Comparison of ENCODE assay signal across 1 cellular context in the genomic region with DNA sequence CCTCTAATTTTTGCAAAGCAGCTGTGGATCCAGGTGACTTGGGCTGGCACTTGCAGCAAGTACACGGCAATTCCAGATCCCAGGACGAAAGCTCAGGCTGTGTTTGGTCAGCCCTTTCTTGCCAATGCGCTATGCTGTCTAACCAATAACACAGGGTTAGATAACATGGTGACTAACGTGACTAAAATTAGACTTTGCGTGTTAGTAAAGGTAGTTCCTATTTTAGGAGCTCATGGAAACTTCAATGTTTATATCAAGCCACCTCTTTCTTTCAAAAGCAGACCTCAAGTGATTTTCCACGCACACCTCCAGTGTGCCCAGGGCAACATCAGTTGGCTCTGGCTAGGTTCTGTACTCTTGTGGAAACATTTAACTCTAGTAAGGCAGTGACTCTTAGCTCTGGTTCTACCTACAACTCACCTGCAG.
TF ChIP-seq lines count a peak whose summit lies in the region.

No MANE protein-coding gene starts in this region.

TF ChIP-seq in K562, 482 proteins besides CTCF, POLR2A, EP300 and RAD21 (continued from another document):
- TF ChIP-seq, protein P1, sequence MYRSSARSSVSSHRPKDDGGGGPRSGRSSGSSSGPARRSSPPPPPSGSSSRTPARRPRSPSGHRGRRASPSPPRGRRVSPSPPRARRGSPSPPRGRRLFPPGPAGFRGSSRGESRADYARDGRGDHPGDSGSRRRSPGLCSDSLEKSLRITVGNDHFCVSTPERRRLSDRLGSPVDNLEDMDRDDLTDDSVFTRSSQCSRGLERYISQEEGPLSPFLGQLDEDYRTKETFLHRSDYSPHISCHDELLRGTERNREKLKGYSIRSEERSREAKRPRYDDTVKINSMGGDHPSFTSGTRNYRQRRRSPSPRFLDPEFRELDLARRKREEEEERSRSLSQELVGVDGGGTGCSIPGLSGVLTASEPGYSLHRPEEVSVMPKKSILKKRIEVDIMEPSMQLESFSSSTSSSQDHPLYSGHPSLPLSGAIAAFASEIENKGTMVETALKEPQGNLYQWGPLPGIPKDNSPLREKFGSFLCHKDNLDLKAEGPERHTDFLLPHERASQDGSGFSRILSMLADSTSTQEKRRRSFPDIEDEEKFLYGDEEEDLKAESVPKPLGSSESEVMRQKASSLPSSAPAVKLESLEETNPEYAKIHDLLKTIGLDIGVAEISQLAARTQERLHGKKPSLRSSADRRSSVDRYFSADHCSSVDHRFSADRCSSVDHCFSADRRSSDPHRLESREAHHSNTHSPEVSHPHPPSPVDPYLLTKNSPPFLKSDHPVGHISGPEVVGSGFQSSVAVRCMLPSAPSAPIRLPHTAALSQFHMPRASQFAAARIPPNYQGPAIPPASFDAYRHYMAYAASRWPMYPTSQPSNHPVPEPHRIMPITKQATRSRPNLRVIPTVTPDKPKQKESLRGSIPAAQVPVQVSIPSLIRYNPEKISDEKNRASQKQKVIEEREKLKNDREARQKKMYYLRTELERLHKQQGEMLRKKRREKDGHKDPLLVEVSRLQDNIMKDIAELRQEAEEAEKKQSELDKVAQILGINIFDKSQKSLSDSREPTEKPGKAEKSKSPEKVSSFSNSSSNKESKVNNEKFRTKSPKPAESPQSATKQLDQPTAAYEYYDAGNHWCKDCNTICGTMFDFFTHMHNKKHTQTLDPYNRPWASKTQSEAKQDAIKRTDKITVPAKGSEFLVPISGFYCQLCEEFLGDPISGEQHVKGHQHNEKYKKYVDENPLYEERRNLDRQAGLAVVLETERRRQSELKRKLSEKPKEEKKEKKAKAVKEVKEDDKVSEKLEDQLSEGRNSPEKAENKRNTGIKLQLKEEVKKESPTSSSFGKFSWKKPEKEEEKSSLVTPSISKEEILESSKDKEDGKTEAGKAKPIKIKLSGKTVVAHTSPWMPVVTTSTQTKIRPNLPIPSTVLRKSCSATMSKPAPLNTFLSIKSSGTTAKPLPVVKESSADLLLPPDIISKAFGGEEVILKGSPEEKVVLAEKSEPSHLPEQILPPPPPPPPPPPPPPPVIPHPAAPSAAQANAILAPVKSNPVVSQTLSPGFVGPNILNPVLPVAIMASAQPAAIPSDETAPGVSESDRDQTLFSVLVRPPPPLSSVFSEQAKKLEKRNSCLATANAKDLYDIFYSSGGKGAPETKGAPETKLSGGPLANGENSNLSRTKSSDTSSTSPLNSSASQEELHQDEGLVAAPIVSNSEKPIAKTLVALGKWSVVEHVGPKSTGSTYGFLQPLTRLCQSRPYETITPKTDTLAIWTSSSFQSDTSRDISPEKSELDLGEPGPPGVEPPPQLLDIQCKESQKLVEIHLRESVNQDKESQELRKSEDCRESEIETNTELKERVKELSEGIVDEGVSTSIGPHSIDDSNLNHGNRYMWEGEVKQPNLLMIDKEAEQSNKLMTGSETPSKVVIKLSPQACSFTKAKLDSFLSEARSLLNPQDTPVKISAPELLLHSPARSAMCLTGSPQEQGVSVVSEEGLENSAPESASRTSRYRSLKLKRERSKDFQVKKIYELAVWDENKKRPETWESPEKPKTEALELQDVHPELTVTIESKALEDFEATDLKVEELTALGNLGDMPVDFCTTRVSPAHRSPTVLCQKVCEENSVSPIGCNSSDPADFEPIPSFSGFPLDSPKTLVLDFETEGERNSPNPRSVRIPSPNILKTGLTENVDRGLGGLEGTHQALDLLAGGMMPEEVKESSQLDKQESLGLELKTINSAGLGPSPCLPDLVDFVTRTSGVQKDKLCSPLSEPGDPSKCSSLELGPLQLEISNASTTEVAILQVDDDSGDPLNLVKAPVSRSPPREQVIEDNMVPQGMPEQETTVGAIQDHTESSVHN (IDR thresholded peaks at IDR 0.05; ENCODE audit: borderline replicate concordance in 1 of 2, low read depth in 1 of 2) = no peak
- no peak for TF ChIP-seq ZNF79 (CRISPR knock-in tag; IDR thresholded peaks at IDR 0.05; ENCODE audit: low read depth)
- no peak for TF ChIP-seq RBM15 (IDR thresholded peaks at IDR 0.05; ENCODE audit: insufficient read depth, low read length)
TF ChIP-seq in K562: peak in this region for 18.
